8 cellular contexts compared by ENCODE assay signal in the genomic region with DNA sequence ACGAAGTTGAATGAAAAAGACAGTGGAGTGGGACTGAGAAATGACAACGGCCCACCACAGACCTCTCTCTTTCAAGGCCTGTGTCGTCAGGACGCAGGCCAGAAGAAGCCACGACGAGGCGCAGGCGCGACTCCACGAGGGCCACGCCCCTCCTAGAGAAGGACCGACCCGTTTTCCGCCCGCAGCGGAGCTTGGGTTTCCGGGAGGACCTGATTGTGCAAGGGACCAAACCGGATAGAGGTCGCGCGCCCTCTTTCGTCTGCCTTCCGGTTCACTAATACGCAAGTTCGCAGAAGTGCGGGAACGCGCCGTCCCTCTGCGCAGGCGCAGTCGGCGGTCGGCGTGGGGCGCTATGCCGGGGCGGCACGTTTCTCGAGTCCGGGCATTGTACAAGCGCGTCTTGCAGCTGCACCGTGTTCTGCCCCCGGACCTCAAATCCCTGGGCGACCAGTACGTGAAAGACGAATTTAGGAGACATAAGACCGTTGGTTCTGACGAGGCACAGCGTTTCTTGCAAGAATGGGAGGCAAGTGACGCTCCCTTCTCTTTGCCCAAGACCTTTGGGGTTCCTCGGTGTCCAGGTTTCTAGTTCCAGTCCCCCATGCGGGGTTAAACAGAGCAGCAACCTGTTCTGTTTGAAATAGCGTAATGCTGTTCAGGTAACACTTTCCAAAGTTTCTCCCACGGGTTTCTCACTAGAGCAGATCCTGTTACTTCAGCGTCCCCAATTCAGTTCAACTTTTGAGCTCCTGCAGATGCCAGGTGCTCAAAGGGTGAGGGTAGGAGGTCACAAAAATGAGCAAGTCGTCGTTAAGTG. TPM values are rescaled to one million over a fixed set of nuclear protein-coding genes. Genes with fewer than 3 reads are reported as not detected.
DNase-seq lines count a peak whose midpoint lies in the region; ATAC-seq and TF ChIP-seq lines count a peak whose summit lies in the region.

A gene (plus strand): TSS at position 327 of the 817 bp plus-strand sequence. CDS start 26 bp downstream, at position 353.

- no peaks in the 10 kb centered on the region for H3K27me3 ChIP-seq in DND-41 (ENCODE audit: insufficient read depth, low read length, poor library complexity)
- H3K27me3 ChIP-seq in KMS-11 (ENCODE audit: insufficient read depth, low read depth): no peaks in the 10 kb centered on the region
- no peaks in the 10 kb centered on the region for H3K27me3 ChIP-seq in Peyer's patch
- no peaks in the 10 kb centered on the region for H3K27me3 ChIP-seq in esophagus muscularis mucosa

- H3K36me3 ChIP-seq in DND-41 (ENCODE audit: insufficient read depth, low read length): no peaks in the 10 kb centered on the region
- no peaks in the 10 kb centered on the region for H3K36me3 ChIP-seq in KMS-11 (ENCODE audit: insufficient read depth)
- H3K36me3 ChIP-seq in Peyer's patch: no peaks in the 10 kb centered on the region
- H3K36me3 ChIP-seq in esophagus muscularis mucosa: no peaks in the 10 kb centered on the region

- H3K9me3 ChIP-seq in DND-41 (ENCODE audit: insufficient read depth, low read length, severe bottlenecking) (peaks cover 5% of the 10 kb centered on the region), Peyer's patch (no peaks in the 10 kb centered on the region), esophagus muscularis mucosa (no peaks in the 10 kb centered on the region)

- ATAC-seq in DND-41 (ENCODE audit: insufficient read depth, low read depth): peak; percentile 92
- peak; percentile 91 for ATAC-seq in GM21737 (IDR thresholded peaks at IDR 0.05; ENCODE audit: unreplicated experiment)

- H3K79me2 ChIP-seq in DND-41 (ENCODE audit: insufficient read depth, low read length) (peaks cover 37% of the 10 kb centered on the region), KMS-11 (ENCODE audit: insufficient read depth, low read depth) (peaks cover 44% of the 10 kb centered on the region)

- H3K9ac ChIP-seq in DND-41 (ENCODE audit: low read depth, low read length) (peak within 1 kb of the TSS; percentile 57), KMS-11 (peak within 1 kb of the TSS; percentile 81)

- peaks cover 23% of the 10 kb centered on the region for H3K4me1 ChIP-seq in DND-41 (ENCODE audit: insufficient read depth, low read length)
- peaks cover 20% of the 10 kb centered on the region for H3K4me1 ChIP-seq in KMS-11 (ENCODE audit: low read depth, poor library complexity, severe bottlenecking)
- peaks cover 0 to 11% (median 0%) of the 10 kb centered on the region in 4 donors for H3K4me1 ChIP-seq in Peyer's patch
- peaks cover 16 to 24% (median 21%) of the 10 kb centered on the region in 4 donors for H3K4me1 ChIP-seq in esophagus muscularis mucosa

- intact Hi-C loops in esophagus muscularis mucosa (cut with DNase I): no loop called here

- H3K27ac ChIP-seq in DND-41 (ENCODE audit: low read length) (peak within 1 kb of the TSS; percentile 79), KMS-11 (peak within 1 kb of the TSS; percentile 80), Peyer's patch (peak within 1 kb of the TSS; percentile 57 to 76 (median 70)), esophagus muscularis mucosa (replicated peaks in 1 of 4) (peak within 1 kb of the TSS; percentile 70 to 79 (median 76))

- 1% methylated on average over 58 of the region's 59 CpGs for WGBS in esophagus muscularis mucosa

- H4K20me1 ChIP-seq in DND-41 (ENCODE audit: insufficient read depth, low read length) (no peaks in the 10 kb centered on the region), KMS-11 (ENCODE audit: insufficient read depth) (no peaks in the 10 kb centered on the region)

- TF ChIP-seq POLR2A in Peyer's patch (IDR thresholded peaks at IDR 0.05) (peak; percentile 39 to 48), esophagus muscularis mucosa (IDR thresholded peaks at IDR 0.05; ENCODE audit: low read depth) (peak; percentile 58)

- H3K4me2 ChIP-seq in DND-41 (ENCODE audit: insufficient read depth, low read length) (peak within 1 kb of the TSS; percentile 50), KMS-11 (peak within 1 kb of the TSS; percentile 62)

- H2AFZ ChIP-seq in DND-41 (ENCODE audit: low read depth, low read length) (peak within 1 kb of the TSS; percentile 73), KMS-11 (ENCODE audit: low read depth) (peak within 1 kb of the TSS; percentile 98)

- TF ChIP-seq EP300 in esophagus muscularis mucosa (IDR thresholded peaks at IDR 0.05): peak; percentile 83

- peak; percentile 93 for DNase-seq in DND-41
- peak; percentile 94 to 99 (median 97) for DNase-seq in Peyer's patch
- DNase-seq in activated T-cell treated with anti-CD3 and anti-CD28 coated beads, Interleukin-2, amount 50 U/mL, for 48 hours: peak; percentile 98
- DNase-seq in esophagus muscularis mucosa (ENCODE audit: extremely low spot score): peak; percentile 99
- DNase-seq in myocyte (ENCODE audit: low read depth): peak; percentile 100
- DNase-seq in stimulated activated CD8-positive, alpha-beta memory T cell treated with anti-CD3 and anti-CD28 coated beads, Interleukin-7, amount 100 ng/mL, for 48 hours (ENCODE audit: extremely low read depth in 1 of 2, low read depth in 1 of 2): peak; percentile 92 to 96

- H3K4me3 ChIP-seq in DND-41 (ENCODE audit: low read depth in 1 of 2, low read length in 2 of 2): peak within 1 kb of the TSS; percentile 32 to 67; a peak in 3 of 4 replicates
- H3K4me3 ChIP-seq in KMS-11 (IDR thresholded peaks at IDR 0.05; ENCODE audit: insufficient read depth, low read depth, low read length): peak within 1 kb of the TSS; percentile 59
- peak within 1 kb of the TSS; percentile 47 to 86 (median 68) for H3K4me3 ChIP-seq in Peyer's patch
- peak within 1 kb of the TSS; percentile 58 to 74 (median 68) for H3K4me3 ChIP-seq in esophagus muscularis mucosa

- peak; percentile 8 for TF ChIP-seq CTCF in DND-41 (IDR thresholded peaks at IDR 0.05; ENCODE audit: borderline replicate concordance, extremely low read depth, low read length, poor library complexity, severe bottlenecking)
- TF ChIP-seq CTCF in KMS-11 (conservative IDR thresholded peaks at IDR 0.05; ENCODE audit: low read depth, low read length): peak; percentile 49; the same call in 1 of the 2 replicates
- TF ChIP-seq CTCF in Peyer's patch (IDR thresholded peaks at IDR 0.05): peak in 2 of 6 experiments; percentile 17 to 22
- TF ChIP-seq CTCF in esophagus muscularis mucosa (IDR thresholded peaks at IDR 0.05): peak in 2 of 3 experiments; percentile 8 to 18

RNA-seq across cellular contexts. Expression of the gene that starts here (rescaled TPM):
- total RNA-seq in Peyer's patch (10 to 100 TPM in 1 of 4 donors, 1 to 10 TPM in 3; 2.9 to 25.6 (median 6.2) TPM), esophagus muscularis mucosa (10 to 100 TPM in 1 of 4 donors, 1 to 10 TPM in 3; 4.0 to 10.4 (median 8.1) TPM), myocyte (18.0 and 26.7 TPM in 2 replicates)
- polyA plus RNA-seq in myocyte (2012): 33.7 TPM

Comparison
In these comparisons a context has a peak if more than half of its experiments do, and no peak if none do; other contexts are left out.
1. Peak in every context shown above with its lines: DNase-seq, ATAC-seq, H3K4me3 ChIP-seq and H3K27ac ChIP-seq.